2 cellular contexts compared by ENCODE assay signal in genomic region chr12:132194056-132194455, GRCh38.
A peak's percentile ranks its signal among the peaks of the same experiment; 100 is the strongest.
TF ChIP-seq lines count a peak whose summit lies in the region.

No MANE protein-coding gene starts in this region.

TF ChIP-seq in Ishikawa, 13 proteins besides CTCF, POLR2A, EP300 and RAD21:
- TF ChIP-seq MAX (IDR thresholded peaks at IDR 0.05) = peak; percentile 21; the same call in 1 of the 2 replicates
- no peak for TF ChIP-seq CREB1 (IDR thresholded peaks at IDR 0.05; ENCODE audit: low read depth)
- TF ChIP-seq REST (IDR thresholded peaks at IDR 0.05; ENCODE audit: low read depth) = no peak
- TF ChIP-seq TEAD4 (IDR thresholded peaks at IDR 0.05) = no peak

TF ChIP-seq in neural cell, 6 proteins besides CTCF, POLR2A, EP300 and RAD21:
- no peak for TF ChIP-seq TAF1 (IDR thresholded peaks at IDR 0.05; ENCODE audit: low read depth)
